ENCODE assay signal across 8 cellular contexts in the genomic region with DNA sequence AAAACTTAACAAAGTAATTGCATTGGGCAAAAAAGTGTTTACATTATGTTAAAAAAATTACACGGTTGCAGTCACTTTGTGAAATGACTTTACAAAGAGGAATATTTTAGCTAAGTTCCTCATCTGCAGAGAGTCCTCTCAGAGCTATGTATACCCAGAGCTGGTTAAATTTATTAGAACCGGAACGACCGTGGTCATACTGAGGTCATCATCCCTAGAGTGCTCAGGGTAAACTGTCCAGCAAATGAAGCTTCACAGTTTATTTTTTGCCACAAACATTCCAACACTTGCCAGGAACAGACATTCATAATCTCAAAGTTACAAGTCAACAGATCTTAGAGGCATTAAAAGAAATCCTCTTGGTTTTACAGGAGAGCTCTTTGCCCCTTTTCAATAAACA. TPM values are rescaled to one million over a fixed set of nuclear protein-coding genes. Genes with fewer than 3 reads are reported as not detected.
A peak's percentile ranks its signal among the peaks of the same experiment; 100 is the strongest.
DNase-seq lines count a peak whose midpoint lies in the region; ATAC-seq, FAIRE-seq and TF ChIP-seq lines count a peak whose summit lies in the region.

No MANE protein-coding gene starts in this region.

- POLR2A ChIA-PET in activated CD4-positive, alpha-beta memory T cell treated with anti-CD3 and anti-CD28 coated beads, Interleukin-2, amount 10 ng/mL, durations not matched to agents 7 days and 5 days (lab: Charles Lee): interaction anchor here (1.3 to 7.4 kb wide), 5 partner anchors 15 to 193 kb away, joined by 3 to 42 read pairs (median 4); partner anchors contain the start of genes ATPSCKMT and MARCHF6

- no peak overlapping the region for H3K27ac Mint-ChIP-seq in activated CD4-positive, alpha-beta memory T cell treated with anti-CD3 and anti-CD28 coated beads, Interleukin-2, amount 10 ng/mL, durations not matched to agents 7 days and 5 days

- no peaks in the 10 kb centered on the region for H3K9me1 ChIP-seq in keratinocyte (ENCODE audit: control insufficient read depth, extremely low read depth, insufficient read depth, low read length)

- no peaks in the 10 kb centered on the region for H3K79me2 ChIP-seq in keratinocyte (ENCODE audit: control insufficient read depth, insufficient read depth, low read length)

- H3K27ac ChIP-seq in keratinocyte (ENCODE audit: control insufficient read depth, insufficient read depth, low read length): no peak overlapping the region

- no peaks in the 10 kb centered on the region for H3K9me3 ChIP-seq in keratinocyte (ENCODE audit: control insufficient read depth, low read depth, low read length)

- peak; percentile 55 for DNase-seq in A172 (ENCODE audit: low spot score)
- DNase-seq in HCEC 1CT: peak; percentile 26
- DNase-seq in activated CD4-positive, alpha-beta memory T cell treated with anti-CD3 and anti-CD28 coated beads, Interleukin-2, amount 10 ng/mL, durations not matched to agents 7 days and 5 days: no peak
- DNase-seq in keratinocyte (ENCODE audit: low read depth, low spot score): no peak
- no peak for DNase-seq in ureter (ENCODE audit: low spot score)
- DNase-seq in NCI-H187 treated with DMSO at 0.1 percent for 48 hours (lab: John Stamatoyannopoulos, UW): no peak

- peak overlapping the region in 2 of 3 experiments; percentile 81 to 84 for H3K4me3 ChIP-seq in keratinocyte (ENCODE audit: control insufficient read depth in 2 of 3, extremely low read depth in 1 of 3, insufficient read depth in 2 of 3, low read depth in 1 of 3, low read length in 3 of 3)

- no peak for TF ChIP-seq CTCF in keratinocyte (optimal IDR thresholded peaks at IDR 0.05 in 1 of 3, IDR thresholded peaks at IDR 0.05 in 1 of 3, conservative IDR thresholded peaks at IDR 0.05 in 1 of 3; ENCODE audit: extremely low read depth in 1 of 3, insufficient read depth in 2 of 3, low read length in 3 of 3)

- no peak for FAIRE-seq in keratinocyte (lab: Jason Lieb, UNC)

- peaks cover 0 to 6% of the 10 kb centered on the region in 2 experiments for H3K36me3 ChIP-seq in keratinocyte (ENCODE audit: control insufficient read depth in 2 of 2, extremely low read depth in 1 of 2, insufficient read depth in 2 of 2, low read length in 2 of 2)

- H4K20me1 ChIP-seq in keratinocyte (ENCODE audit: control insufficient read depth, extremely low read depth, insufficient read depth, low read length): no peaks in the 10 kb centered on the region

- H2AFZ ChIP-seq in keratinocyte (ENCODE audit: control insufficient read depth, low read length): no peak overlapping the region

- CTCF ChIA-PET in activated CD4-positive, alpha-beta memory T cell treated with anti-CD3 and anti-CD28 coated beads, Interleukin-2, amount 10 ng/mL, durations not matched to agents 7 days and 5 days (lab: Charles Lee): interaction anchor here (0.5 to 2.2 kb wide), 3 partner anchors 9 to 185 kb away, joined by 4 to 8 read pairs (median 4); no protein-coding TSS in a partner anchor

- H3K9me3 Mint-ChIP-seq in activated CD4-positive, alpha-beta memory T cell treated with anti-CD3 and anti-CD28 coated beads, Interleukin-2, amount 10 ng/mL, durations not matched to agents 7 days and 5 days: peaks cover 16% of the 10 kb centered on the region

- H3K4me1 ChIP-seq in keratinocyte (ENCODE audit: control insufficient read depth, extremely low read depth, insufficient read depth, low read length): peaks cover 14% of the 10 kb centered on the region

- peak overlapping the region; percentile 99 for H3K4me2 ChIP-seq in keratinocyte (ENCODE audit: control insufficient read depth, extremely low read depth, insufficient read depth, low read depth, low read length)

- peaks cover 7% of the 10 kb centered on the region for H3K27me3 Mint-ChIP-seq in activated CD4-positive, alpha-beta memory T cell treated with anti-CD3 and anti-CD28 coated beads, Interleukin-2, amount 10 ng/mL, durations not matched to agents 7 days and 5 days

- H3K9ac ChIP-seq in keratinocyte (ENCODE audit: control insufficient read depth, extremely low read depth, insufficient read depth, low read length): no peak overlapping the region

- H3K36me3 Mint-ChIP-seq in activated CD4-positive, alpha-beta memory T cell treated with anti-CD3 and anti-CD28 coated beads, Interleukin-2, amount 10 ng/mL, durations not matched to agents 7 days and 5 days (ENCODE audit: low read depth): peaks cover 38% of the 10 kb centered on the region

- ATAC-seq in HG02884 (IDR thresholded peaks at IDR 0.05; ENCODE audit: unreplicated experiment): no peak
- no peak for ATAC-seq in activated CD4-positive, CD25-positive, alpha-beta regulatory T cell treated with anti-CD3 and anti-CD28 coated beads, Interleukin-2, amount 50 U/mL, for 24 hours

- H3K4me1 Mint-ChIP-seq in activated CD4-positive, alpha-beta memory T cell treated with anti-CD3 and anti-CD28 coated beads, Interleukin-2, amount 10 ng/mL, durations not matched to agents 7 days and 5 days: peaks cover 51% of the 10 kb centered on the region

- H3K4me3 Mint-ChIP-seq in activated CD4-positive, alpha-beta memory T cell treated with anti-CD3 and anti-CD28 coated beads, Interleukin-2, amount 10 ng/mL, durations not matched to agents 7 days and 5 days: peak overlapping the region; percentile 79

- dilution Hi-C loops in keratinocyte (cut with MboI; ENCODE audit: extremely low pct_ligation_motif_present, low sequenced_read_pairs): no loop called here

- H3K27me3 ChIP-seq in keratinocyte (ENCODE audit: control insufficient read depth, extremely low read depth, insufficient read depth, low read length): peaks cover 6% of the 10 kb centered on the region

RNA-seq across cellular contexts. Expression of gene ROPN1L, which starts 0.9 kb away (rescaled TPM):
- total RNA-seq in A172 (2014; rRNA removed; shearing (Covaris generic)): 0.31 TPM in 1 of 2 replicates, not detected in the other
- total RNA-seq in activated CD4-positive, alpha-beta memory T cell treated with anti-CD3 and anti-CD28 coated beads, Interleukin-2, amount 10 ng/mL, durations not matched to agents 7 days and 5 days: 1 to 10 TPM; 5.5 to 7.5 TPM
- 0.09 to 0.22 TPM in 2 of 3 replicates, not detected in the other for polyA plus RNA-seq in keratinocyte
- polyA plus RNA-seq in keratinocyte (2011; ENCODE audit: low read depth): not detected
- polyA plus RNA-seq in keratinocyte (2011; cell fraction: cytosol; rRNA removed): 0.23 TPM in 1 of 2 replicates, not detected in the other
- polyA plus RNA-seq in keratinocyte (2011; cell fraction: nucleus; rRNA removed): not detected in 2 replicates
- not detected in 2 replicates for polyA plus RNA-seq in keratinocyte (2012; ENCODE audit: low replicate concordance)
- 0.49 TPM in 1 of 3 replicates, not detected in the others for polyA minus RNA-seq in keratinocyte
- not detected for polyA minus RNA-seq in keratinocyte (2011; cell fraction: cytosol; rRNA and poly(A)+ RNA removed)
- polyA minus RNA-seq in keratinocyte (2011; cell fraction: nucleus; rRNA and poly(A)+ RNA removed): 0.85 and 1.4 TPM in 2 replicates
- not detected for total RNA-seq in ureter

Comparison
In these comparisons a context has a peak if more than half of its experiments do, and no peak if none do; other contexts are left out.
1. DNase-seq: peak in A172 (single experiment) and HCEC 1CT (single experiment); none in activated CD4-positive, alpha-beta memory T cell treated with anti-CD3 and anti-CD28 coated beads, Interleukin-2, amount 10 ng/mL, durations not matched to agents 7 days and 5 days (single experiment), keratinocyte (single experiment), ureter (single experiment) and NCI-H187 treated with DMSO at 0.1 percent for 48 hours (single experiment).